2 cellular contexts compared by ENCODE assay signal in the genomic region with DNA sequence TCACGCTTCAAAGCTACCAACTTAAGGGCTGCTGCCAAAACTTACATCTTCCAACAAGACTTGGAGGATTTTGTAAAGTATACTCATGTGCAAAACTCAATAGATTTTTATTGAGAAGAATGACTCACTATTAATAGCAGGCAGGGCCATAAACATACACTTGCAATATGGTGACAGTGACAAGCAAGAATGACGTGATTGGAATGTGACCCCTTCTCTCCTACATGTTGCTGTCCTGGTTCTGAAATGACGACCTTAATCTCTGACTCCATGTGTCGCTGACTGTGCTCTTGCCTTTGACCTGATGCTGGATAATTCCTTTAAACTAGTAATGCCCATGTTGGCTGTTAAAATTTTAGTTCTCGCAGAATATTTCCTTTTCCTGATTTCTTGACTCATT.
TF ChIP-seq lines count a peak whose summit lies in the region.

No MANE protein-coding gene starts in this region.

TF ChIP-seq in K562, 482 proteins besides CTCF, POLR2A, EP300 and RAD21 (continued from another document and continues in another):
- TF ChIP-seq, protein P1, sequence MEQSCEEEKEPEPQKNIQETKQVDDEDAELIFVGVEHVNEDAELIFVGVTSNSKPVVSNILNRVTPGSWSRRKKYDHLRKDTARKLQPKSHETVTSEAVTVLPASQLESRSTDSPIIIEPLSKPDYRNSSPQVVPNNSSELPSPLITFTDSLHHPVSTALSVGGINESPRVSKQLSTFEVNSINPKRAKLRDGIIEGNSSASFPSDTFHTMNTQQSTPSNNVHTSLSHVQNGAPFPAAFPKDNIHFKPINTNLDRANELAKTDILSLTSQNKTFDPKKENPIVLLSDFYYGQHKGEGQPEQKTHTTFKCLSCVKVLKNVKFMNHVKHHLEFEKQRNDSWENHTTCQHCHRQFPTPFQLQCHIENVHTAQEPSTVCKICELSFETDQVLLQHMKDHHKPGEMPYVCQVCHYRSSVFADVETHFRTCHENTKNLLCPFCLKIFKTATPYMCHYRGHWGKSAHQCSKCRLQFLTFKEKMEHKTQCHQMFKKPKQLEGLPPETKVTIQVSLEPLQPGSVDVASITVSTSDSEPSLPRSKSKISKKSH (CRISPR knock-in tag; IDR thresholded peaks at IDR 0.05) = no peak
- TF ChIP-seq ZNF121 (CRISPR knock-in tag; conservative IDR thresholded peaks at IDR 0.05) = no peak
- no peak for TF ChIP-seq ZNF217 (CRISPR knock-in tag; IDR thresholded peaks at IDR 0.05)
- no peak for TF ChIP-seq EP400 (IDR thresholded peaks at IDR 0.05)
- no peak for TF ChIP-seq ZNF695 (CRISPR knock-in tag; IDR thresholded peaks at IDR 0.05)
- TF ChIP-seq, protein P2, sequence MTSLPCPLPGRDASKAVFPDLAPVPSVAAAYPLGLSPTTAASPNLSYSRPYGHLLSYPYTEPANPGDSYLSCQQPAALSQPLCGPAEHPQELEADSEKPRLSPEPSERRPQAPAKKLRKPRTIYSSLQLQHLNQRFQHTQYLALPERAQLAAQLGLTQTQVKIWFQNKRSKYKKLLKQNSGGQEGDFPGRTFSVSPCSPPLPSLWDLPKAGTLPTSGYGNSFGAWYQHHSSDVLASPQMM (CRISPR knock-in tag; IDR thresholded peaks at IDR 0.05) = no peak
- TF ChIP-seq, protein P3, sequence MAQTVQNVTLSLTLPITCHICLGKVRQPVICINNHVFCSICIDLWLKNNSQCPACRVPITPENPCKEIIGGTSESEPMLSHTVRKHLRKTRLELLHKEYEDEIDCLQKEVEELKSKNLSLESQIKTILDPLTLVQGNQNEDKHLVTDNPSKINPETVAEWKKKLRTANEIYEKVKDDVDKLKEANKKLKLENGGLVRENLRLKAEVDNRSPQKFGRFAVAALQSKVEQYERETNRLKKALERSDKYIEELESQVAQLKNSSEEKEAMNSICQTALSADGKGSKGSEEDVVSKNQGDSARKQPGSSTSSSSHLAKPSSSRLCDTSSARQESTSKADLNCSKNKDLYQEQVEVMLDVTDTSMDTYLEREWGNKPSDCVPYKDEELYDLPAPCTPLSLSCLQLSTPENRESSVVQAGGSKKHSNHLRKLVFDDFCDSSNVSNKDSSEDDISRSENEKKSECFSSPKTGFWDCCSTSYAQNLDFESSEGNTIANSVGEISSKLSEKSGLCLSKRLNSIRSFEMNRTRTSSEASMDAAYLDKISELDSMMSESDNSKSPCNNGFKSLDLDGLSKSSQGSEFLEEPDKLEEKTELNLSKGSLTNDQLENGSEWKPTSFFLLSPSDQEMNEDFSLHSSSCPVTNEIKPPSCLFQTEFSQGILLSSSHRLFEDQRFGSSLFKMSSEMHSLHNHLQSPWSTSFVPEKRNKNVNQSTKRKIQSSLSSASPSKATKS (CRISPR knock-in tag; IDR thresholded peaks at IDR 0.05) = no peak
- 0 out of 2 replicates have a peak, but pooled peaks have one; percentile 3 for TF ChIP-seq CBFA2T2 (conservative IDR thresholded peaks at IDR 0.05)
- TF ChIP-seq, protein P4, sequence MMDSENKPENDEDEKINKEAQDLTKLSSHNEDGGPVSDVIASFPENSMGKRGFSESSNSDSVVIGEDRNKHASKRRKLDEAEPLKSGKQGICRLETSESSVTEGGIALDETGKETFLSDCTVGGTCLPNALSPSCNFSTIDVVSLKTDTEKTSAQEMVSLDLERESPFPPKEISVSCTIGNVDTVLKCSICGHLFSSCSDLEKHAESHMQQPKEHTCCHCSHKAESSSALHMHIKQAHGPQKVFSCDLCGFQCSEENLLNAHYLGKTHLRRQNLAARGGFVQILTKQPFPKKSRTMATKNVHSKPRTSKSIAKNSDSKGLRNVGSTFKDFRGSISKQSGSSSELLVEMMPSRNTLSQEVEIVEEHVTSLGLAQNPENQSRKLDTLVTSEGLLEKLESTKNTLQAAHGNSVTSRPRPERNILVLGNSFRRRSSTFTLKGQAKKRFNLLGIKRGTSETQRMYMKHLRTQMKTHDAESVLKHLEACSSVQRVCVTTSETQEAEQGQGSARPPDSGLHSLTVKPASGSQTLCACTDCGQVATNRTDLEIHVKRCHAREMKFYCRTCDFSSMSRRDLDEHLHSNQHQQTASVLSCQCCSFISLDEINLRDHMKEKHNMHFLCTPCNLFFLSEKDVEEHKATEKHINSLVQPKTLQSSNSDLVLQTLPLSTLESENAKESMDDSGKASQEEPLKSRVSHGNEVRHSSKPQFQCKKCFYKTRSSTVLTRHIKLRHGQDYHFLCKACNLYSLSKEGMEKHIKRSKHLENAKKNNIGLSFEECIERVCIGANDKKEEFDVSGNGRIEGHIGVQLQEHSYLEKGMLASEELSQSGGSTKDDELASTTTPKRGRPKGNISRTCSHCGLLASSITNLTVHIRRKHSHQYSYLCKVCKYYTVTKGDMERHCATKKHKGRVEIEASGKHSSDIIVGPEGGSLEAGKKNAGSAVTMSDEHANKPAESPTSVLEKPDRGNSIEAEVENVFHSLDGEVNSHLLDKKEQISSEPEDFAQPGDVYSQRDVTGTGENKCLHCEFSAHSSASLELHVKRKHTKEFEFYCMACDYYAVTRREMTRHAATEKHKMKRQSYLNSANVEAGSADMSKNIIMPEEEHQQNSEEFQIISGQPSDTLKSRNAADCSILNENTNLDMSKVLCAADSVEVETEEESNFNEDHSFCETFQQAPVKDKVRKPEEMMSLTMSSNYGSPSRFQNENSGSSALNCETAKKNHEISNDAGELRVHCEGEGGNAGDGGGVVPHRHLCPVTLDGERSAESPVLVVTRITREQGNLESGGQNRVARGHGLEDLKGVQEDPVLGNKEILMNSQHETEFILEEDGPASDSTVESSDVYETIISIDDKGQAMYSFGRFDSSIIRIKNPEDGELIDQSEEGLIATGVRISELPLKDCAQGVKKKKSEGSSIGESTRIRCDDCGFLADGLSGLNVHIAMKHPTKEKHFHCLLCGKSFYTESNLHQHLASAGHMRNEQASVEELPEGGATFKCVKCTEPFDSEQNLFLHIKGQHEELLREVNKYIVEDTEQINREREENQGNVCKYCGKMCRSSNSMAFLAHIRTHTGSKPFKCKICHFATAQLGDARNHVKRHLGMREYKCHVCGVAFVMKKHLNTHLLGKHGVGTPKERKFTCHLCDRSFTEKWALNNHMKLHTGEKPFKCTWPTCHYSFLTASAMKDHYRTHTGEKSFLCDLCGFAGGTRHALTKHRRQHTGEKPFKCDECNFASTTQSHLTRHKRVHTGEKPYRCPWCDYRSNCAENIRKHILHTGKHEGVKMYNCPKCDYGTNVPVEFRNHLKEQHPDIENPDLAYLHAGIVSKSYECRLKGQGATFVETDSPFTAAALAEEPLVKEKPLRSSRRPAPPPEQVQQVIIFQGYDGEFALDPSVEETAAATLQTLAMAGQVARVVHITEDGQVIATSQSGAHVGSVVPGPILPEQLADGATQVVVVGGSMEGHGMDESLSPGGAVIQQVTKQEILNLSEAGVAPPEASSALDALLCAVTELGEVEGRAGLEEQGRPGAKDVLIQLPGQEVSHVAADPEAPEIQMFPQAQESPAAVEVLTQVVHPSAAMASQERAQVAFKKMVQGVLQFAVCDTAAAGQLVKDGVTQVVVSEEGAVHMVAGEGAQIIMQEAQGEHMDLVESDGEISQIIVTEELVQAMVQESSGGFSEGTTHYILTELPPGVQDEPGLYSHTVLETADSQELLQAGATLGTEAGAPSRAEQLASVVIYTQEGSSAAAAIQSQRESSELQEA (IDR thresholded peaks at IDR 0.05; ENCODE audit: low read depth) = no peak
- TF ChIP-seq HIVEP1 (CRISPR knock-in tag; IDR thresholded peaks at IDR 0.05) = no peak

TF ChIP-seq in liver, 16 proteins besides CTCF, POLR2A, EP300 and RAD21 (continued from another document):
- TF ChIP-seq, protein P5, sequence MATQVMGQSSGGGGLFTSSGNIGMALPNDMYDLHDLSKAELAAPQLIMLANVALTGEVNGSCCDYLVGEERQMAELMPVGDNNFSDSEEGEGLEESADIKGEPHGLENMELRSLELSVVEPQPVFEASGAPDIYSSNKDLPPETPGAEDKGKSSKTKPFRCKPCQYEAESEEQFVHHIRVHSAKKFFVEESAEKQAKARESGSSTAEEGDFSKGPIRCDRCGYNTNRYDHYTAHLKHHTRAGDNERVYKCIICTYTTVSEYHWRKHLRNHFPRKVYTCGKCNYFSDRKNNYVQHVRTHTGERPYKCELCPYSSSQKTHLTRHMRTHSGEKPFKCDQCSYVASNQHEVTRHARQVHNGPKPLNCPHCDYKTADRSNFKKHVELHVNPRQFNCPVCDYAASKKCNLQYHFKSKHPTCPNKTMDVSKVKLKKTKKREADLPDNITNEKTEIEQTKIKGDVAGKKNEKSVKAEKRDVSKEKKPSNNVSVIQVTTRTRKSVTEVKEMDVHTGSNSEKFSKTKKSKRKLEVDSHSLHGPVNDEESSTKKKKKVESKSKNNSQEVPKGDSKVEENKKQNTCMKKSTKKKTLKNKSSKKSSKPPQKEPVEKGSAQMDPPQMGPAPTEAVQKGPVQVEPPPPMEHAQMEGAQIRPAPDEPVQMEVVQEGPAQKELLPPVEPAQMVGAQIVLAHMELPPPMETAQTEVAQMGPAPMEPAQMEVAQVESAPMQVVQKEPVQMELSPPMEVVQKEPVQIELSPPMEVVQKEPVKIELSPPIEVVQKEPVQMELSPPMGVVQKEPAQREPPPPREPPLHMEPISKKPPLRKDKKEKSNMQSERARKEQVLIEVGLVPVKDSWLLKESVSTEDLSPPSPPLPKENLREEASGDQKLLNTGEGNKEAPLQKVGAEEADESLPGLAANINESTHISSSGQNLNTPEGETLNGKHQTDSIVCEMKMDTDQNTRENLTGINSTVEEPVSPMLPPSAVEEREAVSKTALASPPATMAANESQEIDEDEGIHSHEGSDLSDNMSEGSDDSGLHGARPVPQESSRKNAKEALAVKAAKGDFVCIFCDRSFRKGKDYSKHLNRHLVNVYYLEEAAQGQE (IDR thresholded peaks at IDR 0.05) = peak; percentile 44
- TF ChIP-seq SP1 (IDR thresholded peaks at IDR 0.05) (no peak), HNF4G (IDR thresholded peaks at IDR 0.05) (no peak), JUND (IDR thresholded peaks at IDR 0.05) (no peak), NR2F2 (IDR thresholded peaks at IDR 0.05) (no peak)
- TF ChIP-seq, protein P6, sequence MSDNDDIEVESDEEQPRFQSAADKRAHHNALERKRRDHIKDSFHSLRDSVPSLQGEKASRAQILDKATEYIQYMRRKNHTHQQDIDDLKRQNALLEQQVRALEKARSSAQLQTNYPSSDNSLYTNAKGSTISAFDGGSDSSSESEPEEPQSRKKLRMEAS (IDR thresholded peaks at IDR 0.05) = no peak
